ENCODE assay signal across 11 cellular contexts in genomic region chr1:64920936-64921589, GRCh38. TPM values are rescaled to one million over a fixed set of nuclear protein-coding genes. Genes with fewer than 3 reads are reported as not detected.
A peak's percentile ranks its signal among the peaks of the same experiment; 100 is the strongest.
DNase-seq lines count a peak whose midpoint lies in the region; ATAC-seq and TF ChIP-seq lines count a peak whose summit lies in the region.
"Had no signal": no experiment of that assay in that cellular context is flagged by ENCODE, and none has a peak within 500 bp of the region (broad histone marks: within the 10 kb centered on the region; RNA-seq: fewer than 3 reads in every experiment).

No MANE protein-coding gene starts in this region.

- peak overlapping the region; percentile 65 for H3K9ac ChIP-seq in SK-N-MC (ENCODE audit: insufficient read length)

- H3K4me1 ChIP-seq in mucosa of descending colon (ENCODE audit: low read depth) = peaks cover 60% of the 10 kb centered on the region

- H3K36me3 ChIP-seq in SK-N-MC (ENCODE audit: insufficient read depth, low read length) = peaks cover 16% of the 10 kb centered on the region
- no peaks in the 10 kb centered on the region for H3K36me3 ChIP-seq in mucosa of descending colon (ENCODE audit: low read depth)
- H3K36me3 ChIP-seq: heart right ventricle had no signal

- H3K9me3 ChIP-seq in SK-N-MC (ENCODE audit: low read depth, low read length) = no peaks in the 10 kb centered on the region
- no peaks in the 10 kb centered on the region for H3K9me3 ChIP-seq in mucosa of descending colon
- H3K9me3 ChIP-seq: heart right ventricle had no signal

- peak overlapping the region; percentile 96 for H3K27ac ChIP-seq in SK-N-MC

- intact Hi-C loops in mucosa of descending colon (cut with DNase I, micrococcal nuclease) = no loop called here

- H3K4me3 ChIP-seq in SK-N-MC (peak overlapping the region; percentile 56), epithelial cell of esophagus (ENCODE audit: low read length) (no peak overlapping the region), mucosa of descending colon (no peak overlapping the region)
- H3K4me3 ChIP-seq: heart right ventricle had no signal

- no peak for ATAC-seq in HG03354 (IDR thresholded peaks at IDR 0.05; ENCODE audit: poor library complexity, severe bottlenecking, unreplicated experiment)
- no peak for ATAC-seq in mucosa of descending colon

- TF ChIP-seq CTCF in epithelial cell of esophagus (IDR thresholded peaks at IDR 0.05; ENCODE audit: insufficient read depth, low read depth, low read length, missing control alignments) (no peak), mucosa of descending colon (IDR thresholded peaks at IDR 0.05) (no peak)

- DNase-seq in HCEC 1CT (peak; percentile 86), SK-N-MC (ENCODE audit: low read depth, low spot score) (no peak), epithelial cell of esophagus (ENCODE audit: low read depth) (peak; percentile 51), pulmonary artery endothelial cell (ENCODE audit: low read depth, low spot score) (peak; percentile 30), HuH-7.5 (ENCODE audit: low spot score) (no peak), mucosa of descending colon (no peak)
- DNase-seq: cerebellar nuclear complex, heart right ventricle, KG1, NCI-H2227 treated with DMSO at 0.1 percent for 48 hours had no signal

RNA-seq across cellular contexts. Expression of gene JAK1, which starts 45.3 kb away (rescaled TPM):
- total RNA-seq in pulmonary artery endothelial cell (173 and 208 TPM in 2 replicates), mucosa of descending colon (100 to 1,000 TPM in 2 of 3 donors, 10 to 100 TPM in 1; 97.1 to 132 (median 103) TPM)

Comparison
In these comparisons a context has a peak if more than half of its experiments do, and no peak if none do; other contexts are left out.
1. DNase-seq: peak in HCEC 1CT (single experiment), epithelial cell of esophagus (single experiment) and pulmonary artery endothelial cell (single experiment); none in SK-N-MC (single experiment), HuH-7.5 (single experiment) and mucosa of descending colon (0 of 3).